In the genomic region with DNA sequence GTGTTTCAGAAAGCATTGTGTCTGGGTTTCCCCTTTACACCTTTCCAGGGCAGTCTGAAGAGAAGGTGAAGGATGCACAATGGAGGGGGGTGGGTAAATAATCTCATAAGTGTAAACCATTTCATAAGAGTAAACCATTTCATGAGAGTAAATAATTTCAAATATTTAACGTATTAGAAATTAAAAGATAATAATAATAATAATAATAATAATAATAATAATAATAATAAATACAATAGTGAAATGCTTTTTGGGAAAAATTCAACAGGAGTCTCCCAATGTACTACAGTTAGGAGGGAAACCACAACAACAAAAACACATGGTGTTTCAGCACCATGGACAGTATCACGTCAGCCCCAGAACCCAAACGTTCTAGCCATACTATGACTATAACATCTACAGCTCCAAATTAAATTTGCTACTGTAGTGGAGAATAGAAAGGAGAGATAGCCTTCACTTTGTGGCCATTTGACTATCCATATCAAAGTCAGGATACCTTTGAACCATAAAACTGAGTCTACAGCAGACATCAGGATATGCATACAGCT, we compare ENCODE assay signal across 14 cellular contexts.
A peak's percentile ranks its signal among the peaks of the same experiment; 100 is the strongest.
DNase-seq lines count a peak whose midpoint lies in the region; ATAC-seq and TF ChIP-seq lines count a peak whose summit lies in the region.
"Had no signal": no experiment of that assay in that cellular context is flagged by ENCODE, and none has a peak within 500 bp of the region (broad histone marks: within the 10 kb centered on the region; RNA-seq: fewer than 3 reads in every experiment).

No MANE protein-coding gene starts in this region.

- H3F3A ChIP-seq in GM23248 (ENCODE audit: insufficient read depth) = no peaks in the 10 kb centered on the region

- H4K20me1 ChIP-seq in GM23248 (ENCODE audit: insufficient read depth) = no peaks in the 10 kb centered on the region

- intact Hi-C loops in A673 (cut with micrococcal nuclease; ENCODE audit: unreplicated experiment) = no loop called here
- intact Hi-C loops in left ventricle myocardium superior (cut with micrococcal nuclease) = no loop called here

- no peak overlapping the region for H3K4me2 ChIP-seq in GM23248 (ENCODE audit: unreplicated experiment)

- H3K4me3 ChIP-seq in A673 (ENCODE audit: low read depth, low read length, poor library complexity, severe bottlenecking) = no peak overlapping the region
- H3K4me3 ChIP-seq in GM23248 = no peak overlapping the region
- H3K4me3 ChIP-seq: ascending aorta, heart right ventricle, psoas muscle had no signal

- no peak overlapping the region for H3K27ac ChIP-seq in A673 (ENCODE audit: low read depth, low read length, poor library complexity, severe bottlenecking)
- no peak overlapping the region for H3K27ac ChIP-seq in GM23248
- no peak overlapping the region for H3K27ac ChIP-seq in RWPE1
- peak overlapping the region; percentile 97 for H3K27ac ChIP-seq in epithelial cell of prostate
- H3K27ac ChIP-seq: ascending aorta, heart right ventricle, psoas muscle had no signal

- TF ChIP-seq CTCF in A673 (conservative IDR thresholded peaks at IDR 0.05; ENCODE audit: low read depth, low read length) (no peak), RWPE1 (conservative IDR thresholded peaks at IDR 0.05; ENCODE audit: low read depth) (no peak), GM20000 (IDR thresholded peaks at IDR 0.05; ENCODE audit: extremely low read depth, missing control alignments) (no peak)

- H3K36me3 ChIP-seq in A673 (ENCODE audit: insufficient read depth, low read length, poor library complexity, severe bottlenecking) = no peaks in the 10 kb centered on the region
- H3K36me3 ChIP-seq in GM23248 (ENCODE audit: low read depth) = no peaks in the 10 kb centered on the region
- H3K36me3 ChIP-seq: ascending aorta, heart right ventricle had no signal

- H3K79me2 ChIP-seq in GM23248 (ENCODE audit: insufficient read depth) = no peaks in the 10 kb centered on the region

- POLR2A ChIA-PET in A673 (lab: Charles Lee; ENCODE audit: low non-redundant PET) (no interaction called here), RWPE1 (lab: Yijun Ruan, JAX; ENCODE audit: low non-redundant PET) (no interaction called here)

- CTCF ChIA-PET in A673 (lab: Charles Lee) = no interaction called here
- CTCF ChIA-PET in RWPE1 (lab: Yijun Ruan, JAX) = interaction anchor here (0.6 kb wide), 1 partner anchor 88 kb away, joined by 3 read pairs; no protein-coding TSS in a partner anchor

- no peak for ATAC-seq in left ventricle myocardium superior
- ATAC-seq: heart right ventricle, psoas muscle, T-helper 17 cell had no signal

- H3K9ac ChIP-seq in GM23248 = no peak overlapping the region

- H3K9me3 ChIP-seq in A673 (ENCODE audit: low read depth, low read length, poor library complexity, severe bottlenecking) (no peaks in the 10 kb centered on the region), GM23248 (ENCODE audit: low read depth) (no peaks in the 10 kb centered on the region)
- H3K9me3 ChIP-seq: ascending aorta, psoas muscle had no signal

- in situ Hi-C loops in GM23248 (cut with MboI) = no loop called here

- DNase-seq in A673 (ENCODE audit: low spot score) (peak; percentile 50), GM23248 (peak; percentile 1), RWPE1 (ENCODE audit: low spot score) (peak; percentile 27), epithelial cell of prostate (ENCODE audit: low read depth, low spot score) (no peak), GM20000 (ENCODE audit: low spot score) (no peak), left ventricle myocardium superior (no peak), NCI-H82 treated with DMSO at 0.1 percent for 48 hours (lab: John Stamatoyannopoulos, UW; ENCODE audit: unreplicated experiment) (no peak), inferior parietal cortex (ENCODE audit: extremely low spot score) (no peak)
- DNase-seq: heart right ventricle; NCI-H187 treated with DMSO at 0.1 percent for 48 hours; psoas muscle; stimulated activated CD4-positive, alpha-beta T cell treated with anti-CD3 and anti-CD28 coated beads, Interleukin-2, amount 100 ng/mL, for 48 hours; T-helper 17 cell had no signal

- no peaks in the 10 kb centered on the region for H3K4me1 ChIP-seq in A673 (ENCODE audit: insufficient read depth, low read length, poor library complexity, severe bottlenecking)
- no peaks in the 10 kb centered on the region for H3K4me1 ChIP-seq in GM23248 (ENCODE audit: insufficient read depth)
- H3K4me1 ChIP-seq: ascending aorta, heart right ventricle, psoas muscle had no signal

- H3K27me3 ChIP-seq in A673 (replicated peaks; ENCODE audit: insufficient read depth, low read depth, low read length, poor library complexity) (no peaks in the 10 kb centered on the region), GM23248 (replicated peaks; ENCODE audit: insufficient read depth) (no peaks in the 10 kb centered on the region)
- H3K27me3 ChIP-seq: ascending aorta, heart right ventricle had no signal

- WGBS in GM23248 (ENCODE audit: low coverage in 1 of 2, low lambda C conversion rate in 2 of 2, missing lambda C conversion rate in 2 of 2), 2 experiments = 0 to 4% methylated on average over 3 of the region's 3 CpGs

- BruUV-seq in A673 (replicated peaks; lab: Mats Ljungman, UMichigan) = no TSS peak

- no peak overlapping the region for H2AFZ ChIP-seq in GM23248

- no peaks in the 10 kb centered on the region for H3K9me2 ChIP-seq in GM23248 (ENCODE audit: insufficient read depth)

Comparison
In these comparisons a context has a peak if more than half of its experiments do, and no peak if none do; other contexts are left out.
1. DNase-seq: peak in A673 (single experiment), GM23248 (single experiment) and RWPE1 (single experiment); none in epithelial cell of prostate (single experiment), GM20000 (single experiment), left ventricle myocardium superior (single experiment), NCI-H82 treated with DMSO at 0.1 percent for 48 hours (single experiment) and inferior parietal cortex (single experiment).